ENCODE assay signal across 8 cellular contexts in the genomic region with DNA sequence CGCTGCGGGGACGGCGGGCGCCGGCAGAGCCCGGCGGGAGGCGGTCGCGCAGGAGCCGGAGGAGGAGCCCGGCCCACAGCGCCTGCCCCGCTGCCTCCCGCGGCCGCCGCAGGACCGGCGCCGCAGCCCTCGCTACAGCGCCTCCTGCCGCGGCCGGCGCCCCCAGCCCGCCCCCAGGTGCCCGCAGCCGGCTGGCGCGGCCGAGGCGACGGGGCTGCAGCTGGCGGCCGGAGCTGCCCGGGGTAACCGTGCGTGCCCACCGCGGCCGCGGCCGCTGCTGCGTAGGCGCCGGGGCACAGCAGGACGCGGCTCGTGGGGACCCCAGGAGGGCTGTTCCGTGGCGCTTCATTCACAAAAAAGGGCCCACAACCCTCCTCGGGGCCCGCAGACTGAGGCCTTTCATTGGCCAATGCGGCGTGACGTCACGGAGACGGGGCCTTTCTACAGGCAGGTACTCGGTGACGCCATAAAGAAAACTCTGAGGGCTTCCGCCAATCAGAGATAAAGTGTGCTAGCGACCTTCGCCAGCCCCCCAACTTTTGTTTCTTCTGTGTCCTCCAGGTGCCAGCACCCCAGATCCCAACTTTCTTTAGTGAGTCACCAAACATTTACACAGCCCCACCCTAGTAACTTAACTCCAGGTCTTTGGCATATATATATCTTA. TPM values are rescaled to one million over a fixed set of nuclear protein-coding genes. Genes with fewer than 3 reads are reported as not detected.
DNase-seq lines count a peak whose midpoint lies in the region; ATAC-seq, FAIRE-seq and TF ChIP-seq lines count a peak whose summit lies in the region.

Gene CDC14B (minus strand): TSS at position 353 of the 664 bp plus-strand sequence. CDS start 465 bp downstream, outside the sequence.

- H3K9me3 ChIP-seq in CD4-positive, CD25-positive, alpha-beta regulatory T cell (ENCODE audit: control insufficient read depth in 2 of 2, low read length in 2 of 2) = no peaks in the 10 kb centered on the region
- H3K9me3 ChIP-seq in HEK293 (ENCODE audit: control insufficient read depth, insufficient read depth, low read depth, low read length) (no peaks in the 10 kb centered on the region), kidney (ENCODE audit: control insufficient read depth in 1 of 2, low read length in 2 of 2) (no peaks in the 10 kb centered on the region)

- H3K27ac ChIP-seq in CD4-positive, CD25-positive, alpha-beta regulatory T cell (ENCODE audit: insufficient read depth, low read length, poor library complexity, severe bottlenecking) = no peak within 1 kb of the TSS
- peak within 1 kb of the TSS; percentile 65; the same call in 1 of the 2 replicates for H3K27ac ChIP-seq in HEK293 (ENCODE audit: extremely low read depth, low read depth, low read length)
- H3K27ac ChIP-seq in cingulate gyrus (ENCODE audit: low read depth, low read length) = peak within 1 kb of the TSS; percentile 88
- peak within 1 kb of the TSS; percentile 60 to 69 for H3K27ac ChIP-seq in kidney (ENCODE audit: low read depth in 2 of 2, low read length in 2 of 2)

- no peak for FAIRE-seq in kidney (lab: Jason Lieb, UNC)

- POLR2A ChIA-PET in HEK293 (lab: Yijun Ruan, JAX) = interaction anchor here (1.0 kb wide), 1 partner anchor 13 kb away, joined by 3 read pairs; no protein-coding TSS in a partner anchor

- CTCF ChIA-PET in HEK293 (lab: Yijun Ruan, JAX) = interaction anchor here (0.6 to 2.5 kb wide), 4 partner anchors 17 to 304 kb away, joined by 3 to 5 read pairs (median 3); no protein-coding TSS in a partner anchor

- H3K27me3 ChIP-seq in CD4-positive, CD25-positive, alpha-beta regulatory T cell (ENCODE audit: control insufficient read depth, insufficient read depth, low read length) = peaks cover 19% of the 10 kb centered on the region

- DNase-seq in CD4-positive, CD25-positive, alpha-beta regulatory T cell = peak; percentile 50 to 72 (median 65)
- DNase-seq in NCI-H2196 treated with DMSO at 0.1 percent for 48 hours (lab: John Stamatoyannopoulos, UW; ENCODE audit: unreplicated experiment) (peak; percentile 81), kidney (peak; percentile 96), AML-193 (lab: John Stamatoyannopoulos, UW) (no peak)
- DNase-seq in activated CD4-positive, alpha-beta T cell treated with anti-CD3 and anti-CD28 coated beads for 48 hours = peak; percentile 86
- peak; percentile 56 to 77 for DNase-seq in stimulated activated CD4-positive, alpha-beta T cell treated with anti-CD3 and anti-CD28 coated beads, Interleukin-12 subunit alpha, Interleukin-12 subunit beta, amount 100 ng/mL, for 24 hours (ENCODE audit: low read depth in 2 of 2)

- H3K4me3 ChIP-seq in CD4-positive, CD25-positive, alpha-beta regulatory T cell (ENCODE audit: low read depth, low read length) = no peak within 1 kb of the TSS
- H3K4me3 ChIP-seq in HEK293 (ENCODE audit: low read depth, low read length) (peak within 1 kb of the TSS; percentile 64), kidney (ENCODE audit: low read length in 2 of 2) (peak within 1 kb of the TSS; percentile 63 to 75)

- peaks cover 0 to 4% (median 0%) of the 10 kb centered on the region in 7 donors for H3K9me3 Mint-ChIP-seq in CD4-positive, CD25-positive, alpha-beta regulatory T cell

- H3K9ac ChIP-seq in kidney (ENCODE audit: low read length in 2 of 2) = peak within 1 kb of the TSS; percentile 48 to 70

- no peaks in the 10 kb centered on the region for H3K36me3 Mint-ChIP-seq in CD4-positive, CD25-positive, alpha-beta regulatory T cell

- peak; percentile 50 to 63 for ATAC-seq in CD4-positive, CD25-positive, alpha-beta regulatory T cell (ENCODE audit: low read depth in 2 of 2)

- TF ChIP-seq CTCF in HEK293 (tag by site-specific recombination; IDR thresholded peaks at IDR 0.05) (no peak), kidney (IDR thresholded peaks at IDR 0.05; ENCODE audit: borderline replicate concordance, extremely low read depth, insufficient read depth) (peak; percentile 14)

- H3K27me3 Mint-ChIP-seq in CD4-positive, CD25-positive, alpha-beta regulatory T cell = peaks cover 74% of the 10 kb centered on the region

- H3K4me1 Mint-ChIP-seq in CD4-positive, CD25-positive, alpha-beta regulatory T cell = peaks cover 5 to 15% (median 6%) of the 10 kb centered on the region in 4 donors

- H3K4me1 ChIP-seq in CD4-positive, CD25-positive, alpha-beta regulatory T cell (ENCODE audit: control insufficient read depth, insufficient read depth, low read length, poor library complexity, severe bottlenecking) = peaks cover 9% of the 10 kb centered on the region
- H3K4me1 ChIP-seq in HEK293 (ENCODE audit: control insufficient read depth, insufficient read depth, low read length) (peaks cover 6% of the 10 kb centered on the region), kidney (ENCODE audit: control insufficient read depth in 1 of 2, insufficient read depth in 1 of 2, low read depth in 1 of 2, low read length in 2 of 2) (peaks cover 0 to 4% of the 10 kb centered on the region in 2 donors)

- intact Hi-C loops in kidney (cut with DNase I) = no loop called here

- no peaks in the 10 kb centered on the region for H3K36me3 ChIP-seq in CD4-positive, CD25-positive, alpha-beta regulatory T cell (ENCODE audit: control insufficient read depth, insufficient read depth, low read length)
- H3K36me3 ChIP-seq in HEK293 (ENCODE audit: control insufficient read depth in 2 of 2, insufficient read depth in 1 of 2, low read length in 2 of 2) (no peaks in the 10 kb centered on the region), kidney (ENCODE audit: control insufficient read depth in 1 of 2, insufficient read depth in 2 of 2, low read length in 2 of 2) (no peaks in the 10 kb centered on the region)

- H3K27ac Mint-ChIP-seq in CD4-positive, CD25-positive, alpha-beta regulatory T cell = peak within 1 kb of the TSS in 1 of 3 donors; percentile 16

- peak within 1 kb of the TSS; percentile 78 to 91 (median 80) for H3K4me3 Mint-ChIP-seq in CD4-positive, CD25-positive, alpha-beta regulatory T cell

TF ChIP-seq in HEK293, 187 proteins besides CTCF, POLR2A, EP300 and RAD21 (continues in another document):
- TF ChIP-seq ZFP69B (tag by site-specific recombination; IDR thresholded peaks at IDR 0.05) (0 out of 2 replicates have a peak, but pooled peaks have one; percentile 53), ZNF514 (tag by site-specific recombination; IDR thresholded peaks at IDR 0.05) (no peak), SCRT1 (tag by site-specific recombination; IDR thresholded peaks at IDR 0.05; ENCODE audit: borderline replicate concordance) (no peak), ZNF221 (tag by site-specific recombination; IDR thresholded peaks at IDR 0.05; ENCODE audit: borderline replicate concordance) (no peak), EGR2 (tag by site-specific recombination; IDR thresholded peaks at IDR 0.05; ENCODE audit: low read depth) (no peak), SP7 (tag by site-specific recombination; IDR thresholded peaks at IDR 0.05) (0 out of 2 replicates have a peak, but pooled peaks have one; percentile 20), GLIS2 (tag by site-specific recombination; IDR thresholded peaks at IDR 0.05) (no peak), ZNF2 (tag by site-specific recombination; IDR thresholded peaks at IDR 0.05) (no peak), ZNF660 (tag by site-specific recombination; IDR thresholded peaks at IDR 0.05) (no peak), ZNF621 (tag by site-specific recombination; IDR thresholded peaks at IDR 0.05) (no peak), SP3 (tag by site-specific recombination; IDR thresholded peaks at IDR 0.05) (no peak), ZNF777 (tag by site-specific recombination; IDR thresholded peaks at IDR 0.05; ENCODE audit: borderline replicate concordance) (no peak), ZNF341 (tag by site-specific recombination; IDR thresholded peaks at IDR 0.05; ENCODE audit: low read depth) (peak; percentile 66), BCL11A (tag by site-specific recombination; IDR thresholded peaks at IDR 0.05; ENCODE audit: low read depth) (no peak), ZNF548 (tag by site-specific recombination; IDR thresholded peaks at IDR 0.05) (no peak), ZNF391 (tag by site-specific recombination; IDR thresholded peaks at IDR 0.05; ENCODE audit: borderline replicate concordance, low read depth) (no peak), ZNF558 (tag by site-specific recombination; IDR thresholded peaks at IDR 0.05) (no peak), ZNF768 (tag by site-specific recombination; IDR thresholded peaks at IDR 0.05) (no peak)
- TF ChIP-seq, protein P1, sequence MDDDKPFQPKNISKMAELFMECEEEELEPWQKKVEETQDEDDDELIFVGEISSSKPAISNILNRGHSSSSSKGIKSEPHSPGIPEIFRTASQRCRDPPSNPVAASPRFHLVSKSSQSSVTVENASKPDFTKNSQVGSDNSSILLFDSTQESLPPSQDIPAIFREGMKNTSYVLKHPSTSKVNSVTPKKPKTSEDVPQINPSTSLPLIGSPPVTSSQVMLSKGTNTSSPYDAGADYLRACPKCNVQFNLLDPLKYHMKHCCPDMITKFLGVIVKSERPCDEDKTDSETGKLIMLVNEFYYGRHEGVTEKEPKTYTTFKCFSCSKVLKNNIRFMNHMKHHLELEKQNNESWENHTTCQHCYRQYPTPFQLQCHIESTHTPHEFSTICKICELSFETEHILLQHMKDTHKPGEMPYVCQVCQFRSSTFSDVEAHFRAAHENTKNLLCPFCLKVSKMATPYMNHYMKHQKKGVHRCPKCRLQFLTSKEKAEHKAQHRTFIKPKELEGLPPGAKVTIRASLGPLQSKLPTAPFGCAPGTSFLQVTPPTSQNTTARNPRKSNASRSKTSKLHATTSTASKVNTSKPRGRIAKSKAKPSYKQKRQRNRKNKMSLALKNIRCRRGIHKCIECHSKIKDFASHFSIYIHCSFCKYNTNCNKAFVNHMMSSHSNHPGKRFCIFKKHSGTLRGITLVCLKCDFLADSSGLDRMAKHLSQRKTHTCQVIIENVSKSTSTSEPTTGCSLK (tag by site-specific recombination; IDR thresholded peaks at IDR 0.05) = no peak
- TF ChIP-seq, protein P2, sequence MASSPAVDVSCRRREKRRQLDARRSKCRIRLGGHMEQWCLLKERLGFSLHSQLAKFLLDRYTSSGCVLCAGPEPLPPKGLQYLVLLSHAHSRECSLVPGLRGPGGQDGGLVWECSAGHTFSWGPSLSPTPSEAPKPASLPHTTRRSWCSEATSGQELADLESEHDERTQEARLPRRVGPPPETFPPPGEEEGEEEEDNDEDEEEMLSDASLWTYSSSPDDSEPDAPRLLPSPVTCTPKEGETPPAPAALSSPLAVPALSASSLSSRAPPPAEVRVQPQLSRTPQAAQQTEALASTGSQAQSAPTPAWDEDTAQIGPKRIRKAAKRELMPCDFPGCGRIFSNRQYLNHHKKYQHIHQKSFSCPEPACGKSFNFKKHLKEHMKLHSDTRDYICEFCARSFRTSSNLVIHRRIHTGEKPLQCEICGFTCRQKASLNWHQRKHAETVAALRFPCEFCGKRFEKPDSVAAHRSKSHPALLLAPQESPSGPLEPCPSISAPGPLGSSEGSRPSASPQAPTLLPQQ (tag by site-specific recombination; IDR thresholded peaks at IDR 0.05) = peak; percentile 54

RNA-seq across cellular contexts. Expression of gene CDC14B, which starts in this region (rescaled TPM):
- 7.1 TPM for total RNA-seq in CD4-positive, CD25-positive, alpha-beta regulatory T cell
- 10 to 100 TPM in 2 of 4 donors, 1 to 10 TPM in 2; 7.4 to 17.7 (median 10.1) TPM for polyA plus RNA-seq in CD4-positive, CD25-positive, alpha-beta regulatory T cell
- 19.6 TPM for total RNA-seq in kidney
- 9.1 TPM for polyA plus RNA-seq in kidney (ENCODE audit: insufficient read depth, low read depth, low replicate concordance)

Comparison
In these comparisons a context has a peak if more than half of its experiments do, and no peak if none do; other contexts are left out.
1. DNase-seq: peak in CD4-positive, CD25-positive, alpha-beta regulatory T cell (3 of 3), NCI-H2196 treated with DMSO at 0.1 percent for 48 hours (single experiment), activated CD4-positive, alpha-beta T cell treated with anti-CD3 and anti-CD28 coated beads for 48 hours (single experiment), kidney (single experiment) and stimulated activated CD4-positive, alpha-beta T cell treated with anti-CD3 and anti-CD28 coated beads, Interleukin-12 subunit alpha, Interleukin-12 subunit beta, amount 100 ng/mL, for 24 hours (2 of 2); none in AML-193 (0 of 2).